33 cellular contexts compared by ENCODE assay signal in the genomic region with DNA sequence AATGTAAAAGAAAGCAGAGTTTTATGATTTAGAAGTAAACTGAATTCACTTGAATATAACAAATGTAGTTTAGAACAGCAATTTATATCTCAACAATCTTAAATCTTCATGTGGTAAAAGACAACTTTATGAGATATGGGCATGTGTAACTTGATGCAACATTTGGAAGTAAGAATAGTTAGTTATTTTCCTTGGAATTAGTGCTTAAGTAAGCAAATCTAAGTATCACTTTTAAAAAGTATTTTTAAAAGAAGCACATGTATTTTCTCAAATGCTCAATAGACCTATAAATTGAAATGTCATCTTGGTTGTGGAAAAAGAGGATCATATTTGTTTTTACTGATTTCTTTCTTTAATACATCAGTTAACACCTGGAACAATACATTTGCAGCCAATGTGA.
"Had no signal": no experiment of that assay in that cellular context is flagged by ENCODE, and none has a peak within 500 bp of the region (broad histone marks: within the 10 kb centered on the region; RNA-seq: fewer than 3 reads in every experiment).

No MANE protein-coding gene starts in this region.

- H3K27ac Mint-ChIP-seq: activated B cell treated with CpG ODN at 0.5 μM for 24 hours; activated CD8-positive, alpha-beta T cell treated with anti-CD3 and anti-CD28 coated beads for 36 hours; activated naive CD8-positive, alpha-beta T cell; activated T-helper 17 cell treated with anti-CD3 and anti-CD28 coated beads, Interleukin-2, amount 50 U/mL, for 72 hours; dendritic cell treated with granulocyte-macrophage colony-stimulating factor and Interleukin-4, amounts not matched to agents 40 ng/mL and 50 ng/mL, for 4 days; endodermal cell; T-helper 17 cell; T-helper 2 cell treated with Interferon-gamma antibody and Interleukin-4, amounts not matched to agents 5 μg/mL and 100 μg/mL, for 36 hours had no signal

- H3K27me3 ChIP-seq: brain microvascular endothelial cell had no signal

- H3K27me3 Mint-ChIP-seq: activated B cell treated with CpG ODN at 0.5 μM for 24 hours; activated CD8-positive, alpha-beta T cell treated with anti-CD3 and anti-CD28 coated beads for 36 hours; activated naive CD8-positive, alpha-beta T cell; activated T-helper 17 cell treated with anti-CD3 and anti-CD28 coated beads, Interleukin-2, amount 50 U/mL, for 72 hours; central memory CD8-positive, alpha-beta T cell; dendritic cell treated with granulocyte-macrophage colony-stimulating factor and Interleukin-4, amounts not matched to agents 40 ng/mL and 50 ng/mL, for 4 days; T-helper 17 cell had no signal

- H3K4me3 ChIP-seq: coronary artery, dorsolateral prefrontal cortex had no signal

- DNase-seq: activated B cell treated with CpG ODN at 0.5 μM for 24 hours; activated CD4-positive, alpha-beta T cell treated with anti-CD3 and anti-CD28 coated beads for 48 hours; activated CD4-positive, alpha-beta T cell treated with anti-CD3 and anti-CD28 coated beads, Interleukin-2, amount 50 U/mL, for 1 hour; activated CD4-positive, alpha-beta T cell treated with anti-CD3 and anti-CD28 coated beads, Interleukin-2, amount 50 U/mL, for 48 hours; activated CD8-positive, alpha-beta memory T cell treated with anti-CD3 and anti-CD28 coated beads for 24 hours; activated CD8-positive, alpha-beta T cell treated with anti-CD3 and anti-CD28 coated beads for 36 hours; activated effector memory CD4-positive, alpha-beta T cell treated with Interleukin-2 at 50 U/mL for 16 hours; activated gamma-delta T cell treated with Interleukin-2 at 50 U/mL for 16 hours; activated naive CD4-positive, alpha-beta T cell treated with anti-CD3 and anti-CD28 coated beads, Interleukin-2, amount 50 U/mL, for 16 hours; activated naive CD4-positive, alpha-beta T cell treated with Interleukin-2 at 50 U/mL for 16 hours; activated T-cell treated with anti-CD3 and anti-CD28 coated beads, Interleukin-2, amount 50 U/mL, for 4 hours; amniotic stem cell; anterior cingulate cortex; brain microvascular endothelial cell; dorsolateral prefrontal cortex; effector memory CD4-positive, alpha-beta T cell; endodermal cell; foreskin fibroblast; head of caudate nucleus; T-helper 17 cell; T1000; WERI-Rb-1 had no signal

- H3K36me3 Mint-ChIP-seq: activated naive CD8-positive, alpha-beta T cell had no signal

- H3K9me3 Mint-ChIP-seq: activated B cell treated with CpG ODN at 0.5 μM for 24 hours, endodermal cell had no signal

- FAIRE-seq: astrocyte, bronchial epithelial cell, frontal cortex had no signal

- H3K36me3 ChIP-seq: brain microvascular endothelial cell, WERI-Rb-1 had no signal

- ATAC-seq: activated CD4-positive, CD25-positive, alpha-beta regulatory T cell treated with anti-CD3 and anti-CD28 coated beads, Interleukin-2, amount 50 U/mL, for 24 hours; activated CD8-positive, alpha-beta T cell treated with anti-CD3 and anti-CD28 coated beads for 36 hours; activated T-cell treated with anti-CD3 and anti-CD28 coated beads, Interleukin-2, amount 50 U/mL, for 4 hours; activated T-helper 17 cell treated with anti-CD3 and anti-CD28 coated beads, Interleukin-2, amount 50 U/mL, for 72 hours; esophagus mucosa; T-helper 17 cell had no signal

- H3K4me1 Mint-ChIP-seq: activated B cell treated with CpG ODN at 0.5 μM for 24 hours; activated T-helper 17 cell treated with anti-CD3 and anti-CD28 coated beads, Interleukin-2, amount 50 U/mL, for 72 hours; central memory CD8-positive, alpha-beta T cell; endodermal cell; T-helper 17 cell had no signal

- H3K4me3 Mint-ChIP-seq: activated B cell treated with CpG ODN at 0.5 μM for 24 hours; activated CD8-positive, alpha-beta T cell treated with anti-CD3 and anti-CD28 coated beads for 36 hours; activated naive CD8-positive, alpha-beta T cell; activated T-cell treated with anti-CD3 and anti-CD28 coated beads, Interleukin-2, amount 50 U/mL, for 4 hours; activated T-helper 17 cell treated with anti-CD3 and anti-CD28 coated beads, Interleukin-2, amount 50 U/mL, for 72 hours; central memory CD8-positive, alpha-beta T cell; dendritic cell treated with granulocyte-macrophage colony-stimulating factor and Interleukin-4, amounts not matched to agents 40 ng/mL and 50 ng/mL, for 4 days; endodermal cell; T-helper 17 cell; T-helper 2 cell treated with Interferon-gamma antibody and Interleukin-4, amounts not matched to agents 5 μg/mL and 100 μg/mL, for 36 hours had no signal

- H3K27ac ChIP-seq: brain microvascular endothelial cell, coronary artery, dorsolateral prefrontal cortex, WERI-Rb-1 had no signal
